8 cellular contexts compared by ENCODE assay signal in the genomic region with DNA sequence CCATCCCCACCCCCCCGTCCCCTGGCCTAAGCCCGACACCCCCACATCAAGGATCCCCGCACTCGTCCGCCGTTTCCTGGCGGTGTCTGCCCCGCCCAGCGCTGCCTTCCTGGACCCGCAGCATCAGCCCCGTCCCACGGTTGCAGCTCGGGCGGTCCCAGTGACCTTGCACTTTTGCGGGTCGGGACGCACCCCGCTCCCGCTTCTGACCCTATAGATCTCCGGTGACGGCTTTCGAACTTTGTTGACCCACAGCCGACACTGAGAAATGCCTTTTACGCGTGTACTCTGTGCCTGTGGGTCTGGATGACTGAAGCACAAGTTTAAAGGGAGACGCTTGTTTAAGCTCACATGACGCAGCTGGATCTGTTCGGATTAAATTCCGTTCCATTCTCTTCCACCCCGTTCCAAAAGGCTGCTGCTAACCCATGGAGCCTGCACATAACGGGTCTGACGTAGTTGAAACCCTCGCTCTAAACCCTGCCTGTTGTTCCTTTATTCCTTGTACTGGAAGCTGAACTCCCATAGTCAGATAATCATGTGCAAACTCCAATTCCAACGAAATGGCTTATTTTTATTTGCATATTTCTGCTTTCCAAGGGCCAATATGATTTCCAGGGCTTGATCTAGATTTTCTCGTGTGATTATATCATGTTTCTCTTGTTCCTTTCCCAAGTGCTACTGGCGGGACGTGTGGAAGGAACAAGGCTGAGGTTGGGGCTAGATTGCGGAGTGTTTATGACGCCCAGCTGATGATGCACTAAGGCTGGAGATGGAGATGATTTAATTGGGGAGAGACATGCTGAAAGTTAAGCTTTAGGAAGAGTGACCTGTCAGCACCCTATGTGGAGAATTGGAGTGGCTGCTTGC. TPM values are rescaled to one million over a fixed set of nuclear protein-coding genes. Genes with fewer than 3 reads are reported as not detected.
DNase-seq lines count a peak whose midpoint lies in the region; ATAC-seq, FAIRE-seq and TF ChIP-seq lines count a peak whose summit lies in the region.

No MANE protein-coding gene starts in this region.

- ATAC-seq in GM18867 (IDR thresholded peaks at IDR 0.05; ENCODE audit: unreplicated experiment) (peak; percentile 15), HG03571 (IDR thresholded peaks at IDR 0.05; ENCODE audit: unreplicated experiment) (peak; percentile 7), HepG2 (peak; percentile 65)

- no peaks in the 10 kb centered on the region for H4K20me1 ChIP-seq in HepG2 (ENCODE audit: insufficient read depth, low read length)

- WGBS in HepG2 (ENCODE audit: low lambda C conversion rate), result 20% methylated on average over 21 of the region's 39 CpGs

- TF ChIP-seq POLR2A in HepG2 (IDR thresholded peaks at IDR 0.05; ENCODE audit: insufficient read depth in 1 of 2, low read depth in 2 of 2, low read length in 2 of 2), result no peak

- H3K27ac ChIP-seq in 22Rv1, result peak overlapping the region; percentile 54
- H3K27ac ChIP-seq in VCaP, result peak overlapping the region; percentile 65; the same call in 1 of the 2 replicates
- peak overlapping the region; percentile 92 to 93 for H3K27ac ChIP-seq in coronary artery
- H3K27ac ChIP-seq in HepG2 (ENCODE audit: extremely low read length, insufficient read depth, low read length), result no peak overlapping the region

- in situ Hi-C loops in HepG2 (cut with HindIII; ENCODE audit: extremely low pct_ligation_motif_present, low pct_unique_long_range_greater_than_20kb), result loop anchor here (5.0 kb wide), 2 partner anchors 40 to 75 kb away; no protein-coding TSS in a partner anchor

- no peak for TF ChIP-seq RAD21 in HepG2 (CRISPR knock-in tag; IDR thresholded peaks at IDR 0.05)

- peaks cover 18% of the 10 kb centered on the region for H3K4me1 ChIP-seq in HepG2 (ENCODE audit: insufficient read depth, low read length)

- H3K79me2 ChIP-seq in HepG2 (ENCODE audit: insufficient read depth, low read length), result peaks cover 7% of the 10 kb centered on the region

- no peaks in the 10 kb centered on the region; a peak in 1 of 5 replicates for H3K27me3 ChIP-seq in HepG2 (ENCODE audit: control insufficient read depth in 1 of 2, insufficient read depth in 2 of 2, low read length in 2 of 2)

- peaks cover 3% of the 10 kb centered on the region in 2 experiments; a peak in 2 of 5 replicates for H3K36me3 ChIP-seq in HepG2 (replicated peaks in 1 of 2; ENCODE audit: control insufficient read depth in 1 of 2, insufficient read depth in 2 of 2, low read length in 2 of 2)

- no peaks in the 10 kb centered on the region for H3K9me3 ChIP-seq in HepG2 (ENCODE audit: low read length)

- no peak for TF ChIP-seq EP300 in HepG2 (IDR thresholded peaks at IDR 0.05; ENCODE audit: low read depth in 2 of 2, low read length in 2 of 2)
- TF ChIP-seq EP300 in HepG2 (CRISPR knock-in tag; IDR thresholded peaks at IDR 0.05; ENCODE audit: borderline replicate concordance), result no peak

- H3K4me3 ChIP-seq in coronary artery (peak overlapping the region; percentile 86), HepG2 (replicated peaks in 1 of 3; ENCODE audit: insufficient read depth in 1 of 3, low read depth in 2 of 3, low read length in 3 of 3) (peak overlapping the region; percentile 65 to 76 (median 76))

- peak overlapping the region; percentile 48 for H2AFZ ChIP-seq in HepG2 (ENCODE audit: low read length)

- CTCF ChIA-PET in HepG2 (lab: Yijun Ruan, JAX; ENCODE audit: low intra/inter-chr PET ratio, low total read pairs), result no interaction called here

- H3K9ac ChIP-seq in HepG2 (ENCODE audit: insufficient read depth, low read depth, low read length), result peak overlapping the region; percentile 77

- TF ChIP-seq CTCF in 22Rv1 (IDR thresholded peaks at IDR 0.05) (no peak), VCaP (conservative IDR thresholded peaks at IDR 0.05) (no peak), coronary artery (IDR thresholded peaks at IDR 0.05) (no peak), HepG2 (CRISPR knock-in tag; IDR thresholded peaks at IDR 0.05) (no peak)

- POLR2A ChIA-PET in HepG2 (lab: Yijun Ruan, JAX), result interaction anchor here (1.2 to 2.2 kb wide), 8 partner anchors 14 to 160 kb away, joined by 3 to 27 read pairs (median 6); a partner anchor contains a TSS

- peak; percentile 30 for FAIRE-seq in HepG2 (lab: Jason Lieb, UNC)

- BruUV-seq in HepG2 (replicated peaks; lab: Mats Ljungman, UMichigan), result TSS peak; percentile 79

- intact Hi-C loops in HepG2 (cut with micrococcal nuclease; ENCODE audit: unreplicated experiment), result loop anchor here (5.0 kb wide), 1 partner anchor 45 kb away; no protein-coding TSS in a partner anchor

- DNase-seq in coronary artery (ENCODE audit: low spot score), result no peak
- peak; percentile 6 for DNase-seq in HepG2 (ENCODE audit: low spot score)
- DNase-seq in stimulated activated CD4-positive, alpha-beta T cell treated with anti-CD3 and anti-CD28 coated beads, Interleukin-4, amount 100 ng/mL, for 24 hours, result peak; percentile 41
- DNase-seq in epidermal melanocyte (ENCODE audit: insufficient read length, low spot score), result no peak

- peak overlapping the region; percentile 85 for H3K4me2 ChIP-seq in HepG2 (ENCODE audit: low read depth, low read length)

RNA-seq across cellular contexts. Expression of a gene that starts 0.8 kb away (rescaled TPM):
- total RNA-seq in HepG2 (2016; rRNA removed; fragmentation: Illumina TruSeq; extraction: Trizol), result 9.9 and 12.4 TPM in 2 replicates
- 2.1 and 2.4 TPM in 2 replicates for total RNA-seq in HepG2 (2016; cell fraction: cytosol; rRNA removed; fragmentation: Illumina TruSeq; extraction: Trizol; ENCODE audit: low read depth)
- 7.4 and 12.0 TPM in 2 replicates for total RNA-seq in HepG2 (2016; cell fraction: insoluble cytoplasmic fraction; rRNA removed; fragmentation: Illumina TruSeq; extraction: Trizol)
- 5.7 and 6.7 TPM in 2 replicates for total RNA-seq in HepG2 (2016; cell fraction: membrane; rRNA removed; fragmentation: Illumina TruSeq; extraction: Trizol)
- 7.5 and 8.9 TPM in 2 replicates for total RNA-seq in HepG2 (2016; cell fraction: nucleus; rRNA removed; fragmentation: Illumina TruSeq; extraction: Trizol)
- polyA plus RNA-seq in HepG2 (2011; rRNA removed), result 7.3 and 11.3 TPM in 2 replicates
- 7.4 and 13.0 TPM in 2 replicates for polyA plus RNA-seq in HepG2 (2011; cell fraction: cytosol; rRNA removed)
- polyA plus RNA-seq in HepG2 (2011; cell fraction: nucleus; rRNA removed), result 19.4 and 20.7 TPM in 2 replicates
- polyA plus RNA-seq in HepG2 (2012), result 4.8 and 9.8 TPM in 2 replicates
- polyA plus RNA-seq in HepG2 (2016; cell fraction: cytosol; fragmentation: Illumina TruSeq; extraction: Trizol; ENCODE audit: low read depth), result 1.4 and 1.7 TPM in 2 replicates
- 9.4 and 11.6 TPM in 2 replicates for polyA plus RNA-seq in HepG2 (2016; cell fraction: insoluble cytoplasmic fraction; fragmentation: Illumina TruSeq; extraction: Trizol; ENCODE audit: low read depth)
- 5.2 and 5.3 TPM in 2 replicates for polyA plus RNA-seq in HepG2 (2016; cell fraction: membrane; fragmentation: Illumina TruSeq; extraction: Trizol; ENCODE audit: low read depth)
- 18.2 and 22.5 TPM in 2 replicates for polyA plus RNA-seq in HepG2 (2016; cell fraction: nucleus; fragmentation: Illumina TruSeq; extraction: Trizol; ENCODE audit: insufficient read depth, low read depth)
- polyA minus RNA-seq in HepG2 (2011; rRNA and poly(A)+ RNA removed; ENCODE audit: low replicate concordance), result 19.9 and 35.0 TPM in 2 replicates
- polyA minus RNA-seq in HepG2 (2011; cell fraction: cytosol; rRNA and poly(A)+ RNA removed), result 6.9 and 10.6 TPM in 2 replicates
- polyA minus RNA-seq in HepG2 (2011; cell fraction: nucleus; rRNA and poly(A)+ RNA removed), result 6.5 and 7.6 TPM in 2 replicates

RNA-seq across cellular contexts. Expression of a gene that starts 29.6 kb away (rescaled TPM):
- 19.8 and 20.2 TPM in 2 replicates for total RNA-seq in HepG2 (2016; rRNA removed; fragmentation: Illumina TruSeq; extraction: Trizol)
- total RNA-seq in HepG2 (2016; cell fraction: cytosol; rRNA removed; fragmentation: Illumina TruSeq; extraction: Trizol; ENCODE audit: low read depth), result 13.2 and 27.5 TPM in 2 replicates
- 17.6 and 22.1 TPM in 2 replicates for total RNA-seq in HepG2 (2016; cell fraction: insoluble cytoplasmic fraction; rRNA removed; fragmentation: Illumina TruSeq; extraction: Trizol)
- 15.1 and 28.9 TPM in 2 replicates for total RNA-seq in HepG2 (2016; cell fraction: membrane; rRNA removed; fragmentation: Illumina TruSeq; extraction: Trizol)
- total RNA-seq in HepG2 (2016; cell fraction: nucleus; rRNA removed; fragmentation: Illumina TruSeq; extraction: Trizol), result 7.3 and 8.3 TPM in 2 replicates
- 16.9 and 17.3 TPM in 2 replicates for polyA plus RNA-seq in HepG2 (2011; rRNA removed)
- polyA plus RNA-seq in HepG2 (2011; cell fraction: cytosol; rRNA removed), result 20.3 and 34.0 TPM in 2 replicates
- 18.3 and 20.0 TPM in 2 replicates for polyA plus RNA-seq in HepG2 (2011; cell fraction: nucleus; rRNA removed)
- 10.2 and 14.8 TPM in 2 replicates for polyA plus RNA-seq in HepG2 (2012)
- polyA plus RNA-seq in HepG2 (2016; cell fraction: cytosol; fragmentation: Illumina TruSeq; extraction: Trizol; ENCODE audit: low read depth), result 15.2 and 26.7 TPM in 2 replicates
- 21.6 and 24.2 TPM in 2 replicates for polyA plus RNA-seq in HepG2 (2016; cell fraction: insoluble cytoplasmic fraction; fragmentation: Illumina TruSeq; extraction: Trizol; ENCODE audit: low read depth)
- polyA plus RNA-seq in HepG2 (2016; cell fraction: membrane; fragmentation: Illumina TruSeq; extraction: Trizol; ENCODE audit: low read depth), result 15.5 and 29.2 TPM in 2 replicates
- polyA plus RNA-seq in HepG2 (2016; cell fraction: nucleus; fragmentation: Illumina TruSeq; extraction: Trizol; ENCODE audit: insufficient read depth, low read depth), result 16.2 and 16.3 TPM in 2 replicates
- 9.8 and 35.9 TPM in 2 replicates for polyA minus RNA-seq in HepG2 (2011; rRNA and poly(A)+ RNA removed; ENCODE audit: low replicate concordance)
- 10.9 and 11.7 TPM in 2 replicates for polyA minus RNA-seq in HepG2 (2011; cell fraction: cytosol; rRNA and poly(A)+ RNA removed)
- polyA minus RNA-seq in HepG2 (2011; cell fraction: nucleus; rRNA and poly(A)+ RNA removed), result 4.0 and 4.9 TPM in 2 replicates

RNA-seq across cellular contexts. Expression of a gene that starts 51.5 kb away (rescaled TPM):
- total RNA-seq in HepG2 (2016; rRNA removed; fragmentation: Illumina TruSeq; extraction: Trizol), result 0.51 and 1.2 TPM in 2 replicates
- total RNA-seq in HepG2 (2016; cell fraction: cytosol; rRNA removed; fragmentation: Illumina TruSeq; extraction: Trizol; ENCODE audit: low read depth), result not detected in 2 replicates
- 0.37 and 1.4 TPM in 2 replicates for total RNA-seq in HepG2 (2016; cell fraction: insoluble cytoplasmic fraction; rRNA removed; fragmentation: Illumina TruSeq; extraction: Trizol)
- total RNA-seq in HepG2 (2016; cell fraction: membrane; rRNA removed; fragmentation: Illumina TruSeq; extraction: Trizol), result 0.25 and 0.31 TPM in 2 replicates
- total RNA-seq in HepG2 (2016; cell fraction: nucleus; rRNA removed; fragmentation: Illumina TruSeq; extraction: Trizol), result 0.84 and 0.88 TPM in 2 replicates
- 0.48 and 1.0 TPM in 2 replicates for polyA plus RNA-seq in HepG2 (2011; rRNA removed)
- 0.50 and 1.1 TPM in 2 replicates for polyA plus RNA-seq in HepG2 (2011; cell fraction: cytosol; rRNA removed)
- 2.7 and 4.2 TPM in 2 replicates for polyA plus RNA-seq in HepG2 (2011; cell fraction: nucleus; rRNA removed)
- polyA plus RNA-seq in HepG2 (2012), result 0.37 and 0.42 TPM in 2 replicates
- 0.07 and 0.14 TPM in 2 replicates for polyA plus RNA-seq in HepG2 (2016; cell fraction: cytosol; fragmentation: Illumina TruSeq; extraction: Trizol; ENCODE audit: low read depth)
- polyA plus RNA-seq in HepG2 (2016; cell fraction: insoluble cytoplasmic fraction; fragmentation: Illumina TruSeq; extraction: Trizol; ENCODE audit: low read depth), result 0.38 and 0.40 TPM in 2 replicates
- 0.12 and 0.13 TPM in 2 replicates for polyA plus RNA-seq in HepG2 (2016; cell fraction: membrane; fragmentation: Illumina TruSeq; extraction: Trizol; ENCODE audit: low read depth)
- polyA plus RNA-seq in HepG2 (2016; cell fraction: nucleus; fragmentation: Illumina TruSeq; extraction: Trizol; ENCODE audit: insufficient read depth, low read depth), result 0.93 and 1.5 TPM in 2 replicates
- 0.33 and 0.68 TPM in 2 replicates for polyA minus RNA-seq in HepG2 (2011; rRNA and poly(A)+ RNA removed; ENCODE audit: low replicate concordance)
- polyA minus RNA-seq in HepG2 (2011; cell fraction: cytosol; rRNA and poly(A)+ RNA removed), result 0.49 and 0.62 TPM in 2 replicates
- not detected in 2 replicates for polyA minus RNA-seq in HepG2 (2011; cell fraction: nucleus; rRNA and poly(A)+ RNA removed)

RNA-seq across cellular contexts. Expression of a gene that starts 54.6 kb away (rescaled TPM):
- total RNA-seq in HepG2 (2016; rRNA removed; fragmentation: Illumina TruSeq; extraction: Trizol), result 0.24 TPM in 1 of 2 replicates, not detected in the other
- not detected in 2 replicates for total RNA-seq in HepG2 (2016; cell fraction: cytosol; rRNA removed; fragmentation: Illumina TruSeq; extraction: Trizol; ENCODE audit: low read depth)
- 0.15 TPM in 1 of 2 replicates, not detected in the other for total RNA-seq in HepG2 (2016; cell fraction: insoluble cytoplasmic fraction; rRNA removed; fragmentation: Illumina TruSeq; extraction: Trizol)
- not detected in 2 replicates for total RNA-seq in HepG2 (2016; cell fraction: membrane; rRNA removed; fragmentation: Illumina TruSeq; extraction: Trizol)
- not detected in 2 replicates for total RNA-seq in HepG2 (2016; cell fraction: nucleus; rRNA removed; fragmentation: Illumina TruSeq; extraction: Trizol)
- 0.24 and 0.32 TPM in 2 replicates for polyA plus RNA-seq in HepG2 (2011; rRNA removed)
- polyA plus RNA-seq in HepG2 (2011; cell fraction: cytosol; rRNA removed), result 0.26 and 0.27 TPM in 2 replicates
- polyA plus RNA-seq in HepG2 (2011; cell fraction: nucleus; rRNA removed), result 0.87 and 0.88 TPM in 2 replicates
- polyA plus RNA-seq in HepG2 (2012), result not detected in 2 replicates
- polyA plus RNA-seq in HepG2 (2016; cell fraction: cytosol; fragmentation: Illumina TruSeq; extraction: Trizol; ENCODE audit: low read depth), result not detected in 2 replicates
- not detected in 2 replicates for polyA plus RNA-seq in HepG2 (2016; cell fraction: insoluble cytoplasmic fraction; fragmentation: Illumina TruSeq; extraction: Trizol; ENCODE audit: low read depth)
- polyA plus RNA-seq in HepG2 (2016; cell fraction: membrane; fragmentation: Illumina TruSeq; extraction: Trizol; ENCODE audit: low read depth), result not detected in 2 replicates
- polyA plus RNA-seq in HepG2 (2016; cell fraction: nucleus; fragmentation: Illumina TruSeq; extraction: Trizol; ENCODE audit: insufficient read depth, low read depth), result 0.57 TPM in 1 of 2 replicates, not detected in the other
- polyA minus RNA-seq in HepG2 (2011; rRNA and poly(A)+ RNA removed; ENCODE audit: low replicate concordance), result 0.42 and 1.0 TPM in 2 replicates
- polyA minus RNA-seq in HepG2 (2011; cell fraction: cytosol; rRNA and poly(A)+ RNA removed), result not detected in 2 replicates
- not detected in 2 replicates for polyA minus RNA-seq in HepG2 (2011; cell fraction: nucleus; rRNA and poly(A)+ RNA removed)

RNA-seq across cellular contexts. Expression of a gene that starts 56.6 kb away (rescaled TPM):
- 15.6 and 24.8 TPM in 2 replicates for total RNA-seq in HepG2 (2016; rRNA removed; fragmentation: Illumina TruSeq; extraction: Trizol)
- 7.8 and 8.9 TPM in 2 replicates for total RNA-seq in HepG2 (2016; cell fraction: cytosol; rRNA removed; fragmentation: Illumina TruSeq; extraction: Trizol; ENCODE audit: low read depth)
- total RNA-seq in HepG2 (2016; cell fraction: insoluble cytoplasmic fraction; rRNA removed; fragmentation: Illumina TruSeq; extraction: Trizol), result 13.6 and 26.2 TPM in 2 replicates
- total RNA-seq in HepG2 (2016; cell fraction: membrane; rRNA removed; fragmentation: Illumina TruSeq; extraction: Trizol), result 19.5 and 26.0 TPM in 2 replicates
- 16.6 and 19.1 TPM in 2 replicates for total RNA-seq in HepG2 (2016; cell fraction: nucleus; rRNA removed; fragmentation: Illumina TruSeq; extraction: Trizol)
- 15.9 and 17.4 TPM in 2 replicates for polyA plus RNA-seq in HepG2 (2011; rRNA removed)
- 11.1 and 17.3 TPM in 2 replicates for polyA plus RNA-seq in HepG2 (2011; cell fraction: cytosol; rRNA removed)
- 29.7 and 33.7 TPM in 2 replicates for polyA plus RNA-seq in HepG2 (2011; cell fraction: nucleus; rRNA removed)
- 6.7 and 7.6 TPM in 2 replicates for polyA plus RNA-seq in HepG2 (2012)
- 6.6 and 8.9 TPM in 2 replicates for polyA plus RNA-seq in HepG2 (2016; cell fraction: cytosol; fragmentation: Illumina TruSeq; extraction: Trizol; ENCODE audit: low read depth)
- polyA plus RNA-seq in HepG2 (2016; cell fraction: insoluble cytoplasmic fraction; fragmentation: Illumina TruSeq; extraction: Trizol; ENCODE audit: low read depth), result 15.6 and 18.9 TPM in 2 replicates
- polyA plus RNA-seq in HepG2 (2016; cell fraction: membrane; fragmentation: Illumina TruSeq; extraction: Trizol; ENCODE audit: low read depth), result 15.5 and 18.8 TPM in 2 replicates
- polyA plus RNA-seq in HepG2 (2016; cell fraction: nucleus; fragmentation: Illumina TruSeq; extraction: Trizol; ENCODE audit: insufficient read depth, low read depth), result 35.6 and 37.9 TPM in 2 replicates
- 34.1 and 50.0 TPM in 2 replicates for polyA minus RNA-seq in HepG2 (2011; rRNA and poly(A)+ RNA removed; ENCODE audit: low replicate concordance)
- 12.6 and 13.7 TPM in 2 replicates for polyA minus RNA-seq in HepG2 (2011; cell fraction: cytosol; rRNA and poly(A)+ RNA removed)
- polyA minus RNA-seq in HepG2 (2011; cell fraction: nucleus; rRNA and poly(A)+ RNA removed), result 4.7 and 6.1 TPM in 2 replicates

Comparison
In these comparisons a context has a peak if more than half of its experiments do, and no peak if none do; other contexts are left out.
1. ATAC-seq: peak in every context shown above with its lines; median percentile 65 in HepG2; 15 in GM18867; 7 in HG03571.
2. DNase-seq: peak in HepG2 (single experiment) and stimulated activated CD4-positive, alpha-beta T cell treated with anti-CD3 and anti-CD28 coated beads, Interleukin-4, amount 100 ng/mL, for 24 hours (single experiment); none in coronary artery (single experiment) and epidermal melanocyte (single experiment).